In the genomic region with DNA sequence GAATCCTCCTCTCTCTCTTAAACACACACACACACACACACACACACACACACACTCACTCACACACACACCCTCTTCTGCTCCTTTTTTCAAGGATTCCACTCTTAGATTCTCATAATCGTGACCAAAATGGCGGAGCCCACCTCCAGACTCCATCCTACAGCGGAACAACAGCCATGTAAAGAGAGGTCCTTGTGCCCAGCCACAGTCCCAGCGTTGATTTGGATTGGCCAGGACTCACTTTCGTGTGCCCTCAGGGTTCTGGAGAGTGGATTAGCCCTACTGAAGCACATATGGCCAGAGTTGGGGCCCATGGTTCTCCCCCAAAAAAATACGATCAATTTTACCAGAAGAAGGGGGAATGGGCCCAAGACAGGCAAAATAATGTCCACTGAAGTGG, we compare ENCODE assay signal across 1 cellular context.
TF ChIP-seq lines count a peak whose summit lies in the region.

No MANE protein-coding gene starts in this region.

TF ChIP-seq in endothelial cell of umbilical vein, 7 proteins besides CTCF, POLR2A, EP300 and RAD21:
- no peak for TF ChIP-seq FOS (IDR thresholded peaks at IDR 0.05; ENCODE audit: borderline replicate concordance, insufficient read depth, low read length)
- TF ChIP-seq, protein P1, sequence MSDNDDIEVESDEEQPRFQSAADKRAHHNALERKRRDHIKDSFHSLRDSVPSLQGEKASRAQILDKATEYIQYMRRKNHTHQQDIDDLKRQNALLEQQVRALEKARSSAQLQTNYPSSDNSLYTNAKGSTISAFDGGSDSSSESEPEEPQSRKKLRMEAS (IDR thresholded peaks at IDR 0.05; ENCODE audit: insufficient read depth, insufficient read length), result no peak
- TF ChIP-seq MYC (IDR thresholded peaks at IDR 0.05; ENCODE audit: low read depth, low read length), result no peak
- TF ChIP-seq POLR2AphosphoS5 (IDR thresholded peaks at IDR 0.05; ENCODE audit: insufficient read depth, low read depth, low read length), result no peak
- TF ChIP-seq GATA2 (IDR thresholded peaks at IDR 0.05; ENCODE audit: insufficient read depth, insufficient read length, low read depth, low read length), result no peak
- TF ChIP-seq EZH2 (IDR thresholded peaks at IDR 0.05; ENCODE audit: borderline replicate concordance, low read depth, low read length, severe bottlenecking), result no peak
- no peak for TF ChIP-seq JUN (IDR thresholded peaks at IDR 0.05; ENCODE audit: borderline replicate concordance, insufficient read depth, insufficient read length, low read depth)
